In genomic region chr19:57389730-57390598, GRCh38 we compare ENCODE assay signal across 8 cellular contexts. TPM values are rescaled to one million over a fixed set of nuclear protein-coding genes. Genes with fewer than 3 reads are reported as not detected.
DNase-seq lines count a peak whose midpoint lies in the region; ATAC-seq lines count a peak whose summit lies in the region.

ZNF548 (plus strand) TSS chr19:57389854; CDS start chr19:57390100, 246 bp downstream.

- H3K4me3 ChIP-seq in mononuclear cell (ENCODE audit: low read length): peak within 1 kb of the TSS; percentile 68

- H3K9me3 ChIP-seq in mononuclear cell (ENCODE audit: low read depth, low read length): no peaks in the 10 kb centered on the region

- peaks cover 18% of the 10 kb centered on the region for H3K4me1 ChIP-seq in mononuclear cell (ENCODE audit: insufficient read depth, low read length)

- DNase-seq in DMS114 treated with DMSO at 0.1 percent for 48 hours (lab: John Stamatoyannopoulos, UW; ENCODE audit: unreplicated experiment): peak; percentile 99
- DNase-seq in HuH-7.5 (ENCODE audit: low spot score): peak; percentile 81
- peak; percentile 100 for DNase-seq in OCI-M1 (lab: John Stamatoyannopoulos, UW)
- DNase-seq in activated T-cell treated with anti-CD3 and anti-CD28 coated beads for 24 hours (ENCODE audit: low read depth): peak; percentile 97
- DNase-seq in epidermal melanocyte (ENCODE audit: insufficient read length, low spot score): peak; percentile 90
- DNase-seq in stimulated activated CD8-positive, alpha-beta memory T cell treated with anti-CD3 and anti-CD28 coated beads, Interleukin-4, amount 100 ng/mL, for 1 hour (ENCODE audit: low read depth in 2 of 2, low spot score in 1 of 2): peak; percentile 96 to 98

- peak; percentile 96 for ATAC-seq in GM21526 (IDR thresholded peaks at IDR 0.05; ENCODE audit: low FRiP score, unreplicated experiment)

- H3K27me3 ChIP-seq in mononuclear cell (ENCODE audit: insufficient read depth, low read length): no peaks in the 10 kb centered on the region

RNA-seq across cellular contexts. Expression of gene ZNF548, which starts in this region (rescaled TPM):
- total RNA-seq in mononuclear cell: 46.3 TPM

Comparison
In these comparisons a context has a peak if more than half of its experiments do, and no peak if none do; other contexts are left out.
1. Peak in every context shown above with its lines: DNase-seq, ATAC-seq and H3K4me3 ChIP-seq.